Comparison of ENCODE assay signal across 1 cellular context in genomic region chr3:5194341-5194740, GRCh38.
TF ChIP-seq lines count a peak whose summit lies in the region.

No MANE protein-coding gene starts in this region.

TF ChIP-seq in GM23338, 12 proteins besides CTCF, POLR2A, EP300 and RAD21 (continued from another document):
- TF ChIP-seq ZNF462 (CRISPR knock-in tag; IDR thresholded peaks at IDR 0.05): no peak
